ENCODE assay signal across 8 cellular contexts in the genomic region with DNA sequence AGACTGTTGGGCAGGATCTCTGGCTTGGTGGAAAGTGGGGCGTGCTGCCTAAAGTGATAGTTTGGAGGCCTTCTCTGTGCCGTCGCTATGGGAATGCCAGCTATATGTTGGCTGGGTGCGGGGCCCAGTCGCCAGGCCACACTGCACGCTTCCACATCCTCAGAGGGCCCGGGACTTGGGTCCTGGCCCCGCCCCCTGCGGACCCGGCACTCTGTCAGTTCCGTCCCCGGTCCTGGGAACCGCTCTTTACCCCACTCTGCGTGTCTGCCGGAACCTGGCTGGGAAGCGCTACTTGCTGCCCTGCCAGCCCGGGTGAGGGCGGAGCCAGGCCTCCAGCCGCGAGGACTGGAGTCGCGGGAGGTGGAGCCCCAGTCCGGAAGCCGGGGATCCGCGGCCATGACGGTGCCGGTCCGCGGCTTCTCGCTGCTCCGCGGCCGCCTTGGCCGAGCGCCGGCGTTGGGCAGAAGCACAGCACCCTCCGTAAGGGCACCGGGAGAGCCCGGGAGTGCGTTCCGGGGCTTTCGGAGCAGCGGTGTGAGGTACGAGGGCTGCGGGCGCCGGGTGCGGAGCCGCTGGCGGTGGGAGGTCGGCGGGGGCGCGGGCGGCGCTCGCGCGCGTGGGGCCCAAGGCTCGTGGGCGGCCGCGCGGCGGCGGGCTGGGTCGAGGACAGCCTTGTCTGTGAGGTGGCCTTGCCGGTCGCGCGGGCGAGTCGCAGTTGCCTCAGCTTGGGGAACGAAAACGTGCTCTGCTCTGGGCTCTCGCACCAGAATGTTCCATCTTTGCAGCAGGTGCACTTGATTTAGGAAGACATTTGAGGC. TPM values are rescaled to one million over a fixed set of nuclear protein-coding genes. Genes with fewer than 3 reads are reported as not detected.
DNase-seq lines count a peak whose midpoint lies in the region; ATAC-seq and TF ChIP-seq lines count a peak whose summit lies in the region.

TSS of gene MTHFD2L (plus strand) at position 376 of the 818 bp plus-strand sequence. CDS start at position 397, 21 bp downstream.

- intact Hi-C loops in testis (cut with DNase I; ENCODE audit: low total_unique reads): no loop called here

- peaks cover 14% of the 10 kb centered on the region for H3K36me3 Mint-ChIP-seq in activated naive CD8-positive, alpha-beta T cell
- H3K36me3 Mint-ChIP-seq in glutamatergic neuron (ENCODE audit: unreplicated experiment): no peaks in the 10 kb centered on the region

- H3K27ac Mint-ChIP-seq in activated naive CD8-positive, alpha-beta T cell: peak within 1 kb of the TSS; percentile 93
- H3K27ac Mint-ChIP-seq in glutamatergic neuron (ENCODE audit: unreplicated experiment): peak within 1 kb of the TSS; percentile 91

- H3K4me3 ChIP-seq in osteoblast (ENCODE audit: insufficient read depth, low read length) (peak within 1 kb of the TSS; percentile 78), testis (peak within 1 kb of the TSS; percentile 78 to 82)

- H3K9me3 Mint-ChIP-seq in activated naive CD8-positive, alpha-beta T cell (ENCODE audit: low read depth): no peaks in the 10 kb centered on the region
- peaks cover 6% of the 10 kb centered on the region for H3K9me3 Mint-ChIP-seq in glutamatergic neuron (ENCODE audit: unreplicated experiment)

- H3K4me2 ChIP-seq in osteoblast (ENCODE audit: insufficient read depth, low read length): peak within 1 kb of the TSS; percentile 99

- peak within 1 kb of the TSS; percentile 88 for H2AFZ ChIP-seq in osteoblast (ENCODE audit: low read length)

- WGBS in testis, 2 donors: 0% methylated on average over 12 to 66 of the region's 79 CpGs

- H4K20me1 ChIP-seq in osteoblast (ENCODE audit: insufficient read depth, low read length): no peaks in the 10 kb centered on the region

- H3K4me1 ChIP-seq in osteoblast (ENCODE audit: insufficient read depth, low read length) (peaks cover 22% of the 10 kb centered on the region), testis (peaks cover 15% of the 10 kb centered on the region)

- TF ChIP-seq CTCF in GM10266 (IDR thresholded peaks at IDR 0.05; ENCODE audit: control insufficient read depth, insufficient read depth, low read depth, missing control alignments) (peak; percentile 10), glutamatergic neuron (IDR thresholded peaks at IDR 0.05; ENCODE audit: partially characterized antibody, unreplicated experiment) (no peak), osteoblast (IDR thresholded peaks at IDR 0.05; ENCODE audit: extremely low read depth, low read depth, low read length) (no peak), testis (IDR thresholded peaks at IDR 0.05) (no peak)

- H3K36me3 ChIP-seq in osteoblast (ENCODE audit: insufficient read depth, low read length) (peaks cover 22% of the 10 kb centered on the region), testis (ENCODE audit: low read depth, missing control alignments) (no peaks in the 10 kb centered on the region)

- H3K27me3 ChIP-seq in osteoblast (ENCODE audit: insufficient read depth, low read length) (no peaks in the 10 kb centered on the region), testis (no peaks in the 10 kb centered on the region)

- TF ChIP-seq POLR2A in testis (IDR thresholded peaks at IDR 0.05): no peak

- H3K4me3 Mint-ChIP-seq in activated naive CD8-positive, alpha-beta T cell: peak within 1 kb of the TSS; percentile 95
- peak within 1 kb of the TSS; percentile 92 for H3K4me3 Mint-ChIP-seq in glutamatergic neuron (ENCODE audit: unreplicated experiment)

- H3K27ac ChIP-seq in osteoblast (ENCODE audit: low read depth, low read length) (peak within 1 kb of the TSS; percentile 100), testis (peak within 1 kb of the TSS; percentile 95)

- peak; percentile 96 for DNase-seq in GM10266 (ENCODE audit: extremely low spot score)
- DNase-seq in NCI-H1048 (lab: John Stamatoyannopoulos, UW): peak; percentile 85
- peak; percentile 93 for DNase-seq in glutamatergic neuron
- DNase-seq in osteoblast (ENCODE audit: insufficient read length, low spot score, missing footprints): peak; percentile 99
- peak; percentile 96 for DNase-seq in testis

- no peaks in the 10 kb centered on the region for H3K27me3 Mint-ChIP-seq in activated naive CD8-positive, alpha-beta T cell
- peaks cover 2% of the 10 kb centered on the region for H3K27me3 Mint-ChIP-seq in glutamatergic neuron (ENCODE audit: unreplicated experiment)

- H3K4me1 Mint-ChIP-seq in activated naive CD8-positive, alpha-beta T cell (ENCODE audit: low read depth): peaks cover 36% of the 10 kb centered on the region
- peaks cover 2% of the 10 kb centered on the region for H3K4me1 Mint-ChIP-seq in glutamatergic neuron (ENCODE audit: low read depth, unreplicated experiment)

- no peaks in the 10 kb centered on the region for H3K9me3 ChIP-seq in osteoblast (ENCODE audit: low read depth, low read length)
- H3K9me3 ChIP-seq in testis: no peaks in the 10 kb centered on the region

- H3K79me2 ChIP-seq in osteoblast (ENCODE audit: insufficient read depth, low read length): peaks cover 27% of the 10 kb centered on the region

- peak; percentile 99 for ATAC-seq in HG02588 (IDR thresholded peaks at IDR 0.05; ENCODE audit: unreplicated experiment)
- peak; percentile 99 for ATAC-seq in SK-N-SH treated with all-trans-retinoic acid at 6 μM for 48 hours

TF ChIP-seq in SK-N-SH treated with all-trans-retinoic acid at 6 μM for 48 hours, 23 proteins besides CTCF, POLR2A, EP300 and RAD21 (continues in another document):
- 0 out of 2 replicates have a peak, but pooled peaks have one; percentile 48 for TF ChIP-seq ZFP3 (CRISPR knock-in tag; IDR thresholded peaks at IDR 0.05)
- no peak for TF ChIP-seq ZC3H10 (CRISPR knock-in tag; IDR thresholded peaks at IDR 0.05)
- TF ChIP-seq RARB (CRISPR knock-in tag; IDR thresholded peaks at IDR 0.05): no peak
- TF ChIP-seq ZFP30 (CRISPR knock-in tag; IDR thresholded peaks at IDR 0.05): no peak
- no peak for TF ChIP-seq ZNF70 (CRISPR knock-in tag; IDR thresholded peaks at IDR 0.05)
- TF ChIP-seq BACH2 (CRISPR knock-in tag; IDR thresholded peaks at IDR 0.05; ENCODE audit: borderline replicate concordance): no peak
- no peak for TF ChIP-seq SNAI2 (CRISPR knock-in tag; IDR thresholded peaks at IDR 0.05)
- TF ChIP-seq ZNF565 (CRISPR knock-in tag; conservative IDR thresholded peaks at IDR 0.05; ENCODE audit: low read depth): no peak
- TF ChIP-seq OSR1 (CRISPR knock-in tag; IDR thresholded peaks at IDR 0.05): no peak
- no peak for TF ChIP-seq CSDC2 (CRISPR knock-in tag; IDR thresholded peaks at IDR 0.05)
- TF ChIP-seq ZNF8 (CRISPR knock-in tag; IDR thresholded peaks at IDR 0.05): no peak
- TF ChIP-seq PPARA (CRISPR knock-in tag; IDR thresholded peaks at IDR 0.05; ENCODE audit: borderline replicate concordance): no peak
- TF ChIP-seq ESRRG (CRISPR knock-in tag; IDR thresholded peaks at IDR 0.05): no peak
- TF ChIP-seq CREB5 (CRISPR knock-in tag; IDR thresholded peaks at IDR 0.05; ENCODE audit: low read depth): no peak
- TF ChIP-seq GLIS3 (CRISPR knock-in tag; IDR thresholded peaks at IDR 0.05): no peak
- no peak for TF ChIP-seq POU6F1 (CRISPR knock-in tag; IDR thresholded peaks at IDR 0.05; ENCODE audit: borderline replicate concordance, low read depth)

RNA-seq across cellular contexts. Expression of gene MTHFD2L, which starts in this region (rescaled TPM):
- 14.0 TPM for total RNA-seq in glutamatergic neuron (ENCODE audit: unreplicated experiment)
- 10.3 and 13.0 TPM in 2 replicates for total RNA-seq in osteoblast
- 10 to 100 TPM; 29.1 to 44.1 TPM for total RNA-seq in testis
- 14.8 TPM for polyA plus RNA-seq in testis (ENCODE audit: insufficient read depth, low read depth, low replicate concordance)

Comparison
In these comparisons a context has a peak if more than half of its experiments do, and no peak if none do; other contexts are left out.
1. Peak in every context shown above with its lines: DNase-seq, ATAC-seq, H3K4me3 ChIP-seq and H3K27ac ChIP-seq.